Comparison of ENCODE assay signal across 11 cellular contexts in the genomic region with DNA sequence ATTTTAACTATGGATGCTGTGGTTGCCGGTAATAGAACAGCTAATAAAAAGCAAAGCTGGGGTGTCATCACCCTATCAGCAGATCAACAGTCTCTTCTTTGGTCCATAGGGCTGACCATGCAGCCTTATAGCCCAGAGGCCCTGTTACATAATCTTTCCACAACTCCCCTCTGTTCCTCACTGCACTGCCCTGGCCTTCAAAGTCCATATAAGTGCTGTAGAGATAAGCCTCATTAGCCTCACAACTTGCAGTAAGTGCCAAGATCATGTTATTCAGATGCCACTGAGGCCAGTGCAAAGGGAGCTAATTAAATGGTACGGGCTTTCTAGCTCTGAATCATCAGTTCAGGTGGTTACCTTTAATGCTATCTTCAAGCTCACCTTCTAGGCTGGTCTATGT.
A peak's percentile ranks its signal among the peaks of the same experiment; 100 is the strongest.
DNase-seq lines count a peak whose midpoint lies in the region; ATAC-seq and TF ChIP-seq lines count a peak whose summit lies in the region.
"Had no signal": no experiment of that assay in that cellular context is flagged by ENCODE, and none has a peak within 500 bp of the region (broad histone marks: within the 10 kb centered on the region; RNA-seq: fewer than 3 reads in every experiment).

No MANE protein-coding gene starts in this region.

- H3K9me3 Mint-ChIP-seq in activated naive CD4-positive, alpha-beta T cell treated with anti-CD3 and anti-CD28 coated beads for 36 hours = peaks cover 18% of the 10 kb centered on the region
- peaks cover 7% of the 10 kb centered on the region for H3K9me3 Mint-ChIP-seq in activated naive CD4-positive, alpha-beta T cell treated with anti-CD3 and anti-CD28 coated beads, Interleukin-2, amount 10 ng/mL, durations not matched to agents 7 days and 5 days
- peaks cover 14 to 17% of the 10 kb centered on the region in 2 donors for H3K9me3 Mint-ChIP-seq in stimulated activated naive B cell treated with anti-CD40 and anti-IgM and Interleukin-4, amounts not matched to agents 10 μg/mL and 1 μg/mL and 100 μg/mL, for 72 hours

- peak; percentile 5 for ATAC-seq in GM21723 (IDR thresholded peaks at IDR 0.05; ENCODE audit: unreplicated experiment)
- peak; percentile 11 to 23 for ATAC-seq in stimulated activated naive B cell treated with anti-CD40 and anti-IgM and Interleukin-4, amounts not matched to agents 10 μg/mL and 1 μg/mL and 100 μg/mL, for 72 hours (replicated peaks)

- H3K9me2 ChIP-seq in OCI-LY7 (ENCODE audit: insufficient read depth, low read length) = no peaks in the 10 kb centered on the region

- no peak overlapping the region for H3K4me3 Mint-ChIP-seq in activated naive CD4-positive, alpha-beta T cell treated with anti-CD3 and anti-CD28 coated beads for 36 hours
- no peak overlapping the region for H3K4me3 Mint-ChIP-seq in activated naive CD4-positive, alpha-beta T cell treated with anti-CD3 and anti-CD28 coated beads, Interleukin-2, amount 10 ng/mL, durations not matched to agents 7 days and 5 days
- peak overlapping the region; percentile 56 to 66 for H3K4me3 Mint-ChIP-seq in stimulated activated naive B cell treated with anti-CD40 and anti-IgM and Interleukin-4, amounts not matched to agents 10 μg/mL and 1 μg/mL and 100 μg/mL, for 72 hours
- H3K4me3 Mint-ChIP-seq: T-helper 1 cell treated with Interleukin-12 subunit alpha and Interleukin-12 subunit beta and Interleukin-4 antibody, amounts not matched to agents 30 μg/mL and 1 μg/mL, for 36 hours had no signal

- H3K27ac Mint-ChIP-seq in activated naive CD4-positive, alpha-beta T cell treated with anti-CD3 and anti-CD28 coated beads for 36 hours = peak overlapping the region; percentile 86
- H3K27ac Mint-ChIP-seq in activated naive CD4-positive, alpha-beta T cell treated with anti-CD3 and anti-CD28 coated beads, Interleukin-2, amount 10 ng/mL, durations not matched to agents 7 days and 5 days = no peak overlapping the region
- H3K27ac Mint-ChIP-seq in stimulated activated naive B cell treated with anti-CD40 and anti-IgM and Interleukin-4, amounts not matched to agents 10 μg/mL and 1 μg/mL and 100 μg/mL, for 72 hours = peak overlapping the region; percentile 96

- CTCF ChIA-PET in activated naive CD4-positive, alpha-beta T cell treated with anti-CD3 and anti-CD28 coated beads for 36 hours (lab: Charles Lee) = interaction anchor here (0.5 to 1.5 kb wide), 3 partner anchors 9 to 171 kb away, joined by 3 to 5 read pairs (median 3); no protein-coding TSS in a partner anchor
- CTCF ChIA-PET in activated naive CD4-positive, alpha-beta T cell treated with anti-CD3 and anti-CD28 coated beads, Interleukin-2, amount 10 ng/mL, durations not matched to agents 7 days and 5 days (lab: Charles Lee) = interaction anchor here (1.5 kb wide), 1 partner anchor 29 kb away, joined by 4 read pairs; no protein-coding TSS in a partner anchor
- CTCF ChIA-PET in OCI-LY7 (lab: Charles Lee; ENCODE audit: unreplicated experiment) = interaction anchor here (0.9 to 3.8 kb wide), 11 partner anchors 9 to 210 kb away, joined by 3 to 15 read pairs (median 5); no protein-coding TSS in a partner anchor

- no peak for DNase-seq in activated naive CD4-positive, alpha-beta T cell treated with anti-CD3 and anti-CD28 coated beads for 36 hours
- no peak for DNase-seq in activated naive CD4-positive, alpha-beta T cell treated with anti-CD3 and anti-CD28 coated beads, Interleukin-2, amount 10 ng/mL, durations not matched to agents 7 days and 5 days
- DNase-seq in OCI-LY7 (ENCODE audit: low spot score) (no peak), AG20443 (ENCODE audit: low spot score) (no peak), breast epithelium (ENCODE audit: low spot score in 2 of 2) (no peak), NCI-H524 treated with DMSO at 0.1 percent for 48 hours (lab: John Stamatoyannopoulos, UW) (no peak)
- DNase-seq in stimulated activated naive B cell treated with anti-CD40 and anti-IgM and Interleukin-4, amounts not matched to agents 10 μg/mL and 1 μg/mL and 100 μg/mL, for 72 hours = no peak
- DNase-seq: activated naive CD4-positive, alpha-beta T cell treated with Interleukin-2 at 50 U/mL for 16 hours; PC-9 had no signal

- H3K36me3 ChIP-seq in OCI-LY7 (ENCODE audit: insufficient read depth, low read length) (peaks cover 32% of the 10 kb centered on the region), breast epithelium (no peaks in the 10 kb centered on the region)

- intact Hi-C loops in activated naive CD4-positive, alpha-beta T cell treated with anti-CD3 and anti-CD28 coated beads for 36 hours (cut with micrococcal nuclease) = loop anchor here (1.0 to 2.0 kb wide), 7 partner anchors 31 to 168 kb away; no protein-coding TSS in a partner anchor
- intact Hi-C loops in OCI-LY7 (cut with micrococcal nuclease; ENCODE audit: unreplicated experiment) = loop anchor here (1.0 to 2.0 kb wide), 5 partner anchors 31 to 291 kb away; no protein-coding TSS in a partner anchor
- intact Hi-C loops in breast epithelium (cut with DNase I; ENCODE audit: low total_unique reads) = no loop called here

- peaks cover 43% of the 10 kb centered on the region for H3K4me1 Mint-ChIP-seq in activated naive CD4-positive, alpha-beta T cell treated with anti-CD3 and anti-CD28 coated beads for 36 hours (ENCODE audit: low read depth)
- H3K4me1 Mint-ChIP-seq in activated naive CD4-positive, alpha-beta T cell treated with anti-CD3 and anti-CD28 coated beads, Interleukin-2, amount 10 ng/mL, durations not matched to agents 7 days and 5 days = peaks cover 13% of the 10 kb centered on the region
- peaks cover 61 to 78% of the 10 kb centered on the region in 2 donors for H3K4me1 Mint-ChIP-seq in stimulated activated naive B cell treated with anti-CD40 and anti-IgM and Interleukin-4, amounts not matched to agents 10 μg/mL and 1 μg/mL and 100 μg/mL, for 72 hours

- H3K4me1 ChIP-seq in OCI-LY7 (ENCODE audit: insufficient read depth, low read length, poor library complexity, severe bottlenecking) (peaks cover 72% of the 10 kb centered on the region), breast epithelium (no peaks in the 10 kb centered on the region)

- H3K27me3 ChIP-seq in breast epithelium = no peaks in the 10 kb centered on the region

- peak overlapping the region; percentile 58 for H3K4me3 ChIP-seq in OCI-LY7 (ENCODE audit: low read depth, low read length, poor library complexity, severe bottlenecking)
- no peak overlapping the region for H3K4me3 ChIP-seq in breast epithelium
- H3K4me3 ChIP-seq: PC-9 had no signal

- H4K20me1 ChIP-seq in OCI-LY7 (ENCODE audit: insufficient read depth, low read length) = no peaks in the 10 kb centered on the region

- TF ChIP-seq CTCF in OCI-LY7 (conservative IDR thresholded peaks at IDR 0.05; ENCODE audit: low read length) (no peak), breast epithelium (IDR thresholded peaks at IDR 0.05) (no peak)

- peaks cover 49% of the 10 kb centered on the region for H3K9me3 ChIP-seq in OCI-LY7 (ENCODE audit: low read length)
- no peaks in the 10 kb centered on the region for H3K9me3 ChIP-seq in breast epithelium

- H3K27me3 Mint-ChIP-seq in activated naive CD4-positive, alpha-beta T cell treated with anti-CD3 and anti-CD28 coated beads for 36 hours (ENCODE audit: low read depth) = no peaks in the 10 kb centered on the region
- H3K27me3 Mint-ChIP-seq in activated naive CD4-positive, alpha-beta T cell treated with anti-CD3 and anti-CD28 coated beads, Interleukin-2, amount 10 ng/mL, durations not matched to agents 7 days and 5 days = no peaks in the 10 kb centered on the region
- H3K27me3 Mint-ChIP-seq in stimulated activated naive B cell treated with anti-CD40 and anti-IgM and Interleukin-4, amounts not matched to agents 10 μg/mL and 1 μg/mL and 100 μg/mL, for 72 hours = no peaks in the 10 kb centered on the region

- no peaks in the 10 kb centered on the region for H3K79me2 ChIP-seq in OCI-LY7 (ENCODE audit: insufficient read depth, low read depth, low read length)

- no peak overlapping the region for H2AFZ ChIP-seq in OCI-LY7 (ENCODE audit: low read length)
- H2AFZ ChIP-seq: PC-9 had no signal

- POLR2A ChIA-PET in OCI-LY7 (lab: Charles Lee) = interaction anchor here (0.5 to 9.3 kb wide), 33 partner anchors 9 to 275 kb away, joined by 3 to 115 read pairs (median 4); partner anchors contain the start of gene DARS1

- TF ChIP-seq POLR2A in breast epithelium (IDR thresholded peaks at IDR 0.05) = no peak

- peaks cover 7% of the 10 kb centered on the region for H3K36me3 Mint-ChIP-seq in activated naive CD4-positive, alpha-beta T cell treated with anti-CD3 and anti-CD28 coated beads for 36 hours (ENCODE audit: low read depth)
- H3K36me3 Mint-ChIP-seq in activated naive CD4-positive, alpha-beta T cell treated with anti-CD3 and anti-CD28 coated beads, Interleukin-2, amount 10 ng/mL, durations not matched to agents 7 days and 5 days = peaks cover 6% of the 10 kb centered on the region
- H3K36me3 Mint-ChIP-seq in stimulated activated naive B cell treated with anti-CD40 and anti-IgM and Interleukin-4, amounts not matched to agents 10 μg/mL and 1 μg/mL and 100 μg/mL, for 72 hours = peaks cover 7 to 16% of the 10 kb centered on the region in 2 donors

- peak overlapping the region; percentile 92 for H3K4me2 ChIP-seq in OCI-LY7 (ENCODE audit: low read length)
- H3K4me2 ChIP-seq: PC-9 had no signal

- H3K27ac ChIP-seq in OCI-LY7 (ENCODE audit: low read depth, low read length, poor library complexity, severe bottlenecking) = peak overlapping the region; percentile 97
- H3K27ac ChIP-seq in breast epithelium = no peak overlapping the region
- H3K27ac ChIP-seq: PC-9 had no signal

- no TSS peak for BruUV-seq in OCI-LY7 (replicated peaks; lab: Mats Ljungman, UMichigan)

Comparison
In these comparisons a context has a peak if more than half of its experiments do, and no peak if none do; other contexts are left out.
1. H3K4me3 Mint-ChIP-seq: peak in stimulated activated naive B cell treated with anti-CD40 and anti-IgM and Interleukin-4, amounts not matched to agents 10 μg/mL and 1 μg/mL and 100 μg/mL, for 72 hours (2 of 2); none in activated naive CD4-positive, alpha-beta T cell treated with anti-CD3 and anti-CD28 coated beads for 36 hours (single experiment) and activated naive CD4-positive, alpha-beta T cell treated with anti-CD3 and anti-CD28 coated beads, Interleukin-2, amount 10 ng/mL, durations not matched to agents 7 days and 5 days (single experiment).